ENCODE assay signal across 12 cellular contexts in genomic region chr2:174328309-174329156, GRCh38. TPM values are rescaled to one million over a fixed set of nuclear protein-coding genes. Genes with fewer than 3 reads are reported as not detected.
DNase-seq lines count a peak whose midpoint lies in the region; TF ChIP-seq lines count a peak whose summit lies in the region.
"Had no signal": no experiment of that assay in that cellular context is flagged by ENCODE, and none has a peak within 500 bp of the region (broad histone marks: within the 10 kb centered on the region; RNA-seq: fewer than 3 reads in every experiment).

No MANE protein-coding gene starts in this region.

- H3K27ac ChIP-seq in HUES48 (ENCODE audit: low read depth, low read length) (no peak overlapping the region), trophoblast cell (ENCODE audit: low read depth, low read length) (no peak overlapping the region), spleen (no peak overlapping the region)
- H3K27ac ChIP-seq: sigmoid colon had no signal

- no peak overlapping the region for H2BK12ac ChIP-seq in trophoblast cell (ENCODE audit: low read length)

- no peaks in the 10 kb centered on the region for H3K9me3 ChIP-seq in HUES48 (ENCODE audit: control insufficient read depth, insufficient read depth, low read length)
- H3K9me3 ChIP-seq in trophoblast cell (ENCODE audit: insufficient read depth, low read depth, low read length), result peaks cover 2% of the 10 kb centered on the region
- no peaks in the 10 kb centered on the region for H3K9me3 ChIP-seq in spleen
- H3K9me3 ChIP-seq: sigmoid colon had no signal

- no peak overlapping the region for H4K12ac ChIP-seq in trophoblast cell (ENCODE audit: low read depth, low read length)

- intact Hi-C loops in spleen (cut with DNase I; ENCODE audit: low total_unique reads), result no loop called here

- H3K4me3 ChIP-seq in HUES48 (ENCODE audit: low read depth, low read length) (peak overlapping the region; percentile 44), trophoblast cell (ENCODE audit: low read depth, low read length) (no peak overlapping the region), spleen (peak overlapping the region in 1 of 8 donors; percentile 25)
- H3K4me3 ChIP-seq: sigmoid colon had no signal

- no peak overlapping the region for H2BK5ac ChIP-seq in trophoblast cell (ENCODE audit: low read depth, low read length, poor library complexity)

- no CpG with 5 or more reads among the region's 47 CpGs for WGBS in trophoblast cell (ENCODE audit: extremely low coverage, insufficient coverage, insufficient read length)
- 4 to 7% (median 6%) methylated on average over 32 to 47 of the region's 47 CpGs for WGBS in spleen, 5 donors

- no peak overlapping the region for H3K14ac ChIP-seq in trophoblast cell (ENCODE audit: low read length)

- H2AK5ac ChIP-seq in trophoblast cell (ENCODE audit: low read length), result no peak overlapping the region

- H3K23ac ChIP-seq in trophoblast cell (ENCODE audit: low read length), result no peak overlapping the region

- no peak for TF ChIP-seq POLR2A in spleen (IDR thresholded peaks at IDR 0.05)

- no peak overlapping the region for H3K4ac ChIP-seq in trophoblast cell (ENCODE audit: low read depth, low read length)

- no peak for TF ChIP-seq CTCF in spleen (IDR thresholded peaks at IDR 0.05 in 8 of 11, conservative IDR thresholded peaks at IDR 0.05 in 3 of 11)

- H3K27me3 ChIP-seq in HUES48 (ENCODE audit: control insufficient read depth, insufficient read depth, low read length) (peaks cover 96% of the 10 kb centered on the region), trophoblast cell (ENCODE audit: insufficient read depth, low read length) (peaks cover 64% of the 10 kb centered on the region), spleen (replicated peaks in 1 of 7) (peaks cover 25 to 99% (median 86%) of the 10 kb centered on the region in 7 donors)

- no peak overlapping the region for H3K18ac ChIP-seq in trophoblast cell (ENCODE audit: low read length)

- peak overlapping the region; percentile 60 for H3K4me2 ChIP-seq in trophoblast cell (ENCODE audit: low read length)

- no peak overlapping the region for H4K8ac ChIP-seq in trophoblast cell (ENCODE audit: low read depth, low read length)

- H4K91ac ChIP-seq in trophoblast cell (ENCODE audit: low read depth, low read length), result no peak overlapping the region

- peak overlapping the region; percentile 45 for H2AFZ ChIP-seq in trophoblast cell (ENCODE audit: insufficient read depth, low read length, poor library complexity)

- H3K9ac ChIP-seq in HUES48 (ENCODE audit: low read depth, low read length), result no peak overlapping the region
- H3K9ac ChIP-seq in trophoblast cell (ENCODE audit: low read length), result no peak overlapping the region

- no peaks in the 10 kb centered on the region for H3K79me2 ChIP-seq in trophoblast cell (ENCODE audit: control insufficient read depth, insufficient read depth, low read length, poor library complexity)

- H3K79me1 ChIP-seq in trophoblast cell (ENCODE audit: low read length), result peaks cover 5% of the 10 kb centered on the region

- no peaks in the 10 kb centered on the region for H3K36me3 ChIP-seq in HUES48 (ENCODE audit: control insufficient read depth, insufficient read depth, low read length)
- H3K36me3 ChIP-seq in trophoblast cell (ENCODE audit: control insufficient read depth in 1 of 2, insufficient read depth in 2 of 2, low read length in 2 of 2), result no peaks in the 10 kb centered on the region
- H3K36me3 ChIP-seq in spleen, result no peaks in the 10 kb centered on the region
- H3K36me3 ChIP-seq: sigmoid colon had no signal

- DNase-seq in activated CD8-positive, alpha-beta memory T cell treated with anti-CD3 and anti-CD28 coated beads for 24 hours, result peak; percentile 57
- no peak for DNase-seq in activated CD8-positive, alpha-beta memory T cell treated with anti-CD3 and anti-CD28 coated beads, Interleukin-2, amount 50 U/mL, for 4 hours
- DNase-seq in fibroblast of peridontal ligament (ENCODE audit: extremely low read depth) (peak; percentile 72), trophoblast cell (no peak), spleen (no peak), NCI-H526 treated with DMSO at 0.1 percent for 48 hours (lab: John Stamatoyannopoulos, UW) (no peak), midbrain (lab: John Stamatoyannopoulos, UW) (no peak)
- DNase-seq: AML-193, NCI-H187, sigmoid colon had no signal

- H2BK120ac ChIP-seq in trophoblast cell (ENCODE audit: insufficient read depth, low read length, poor library complexity), result no peak overlapping the region

- H3K4me1 ChIP-seq in HUES48 (ENCODE audit: control insufficient read depth, insufficient read depth, low read length), result peaks cover 41% of the 10 kb centered on the region
- H3K4me1 ChIP-seq in trophoblast cell (ENCODE audit: control insufficient read depth in 1 of 2, insufficient read depth in 2 of 2, low read length in 2 of 2), result peaks cover 14 to 20% of the 10 kb centered on the region in 2 experiments
- peaks cover 11 to 51% (median 46%) of the 10 kb centered on the region in 6 donors for H3K4me1 ChIP-seq in spleen

RNA-seq across cellular contexts. Expression of gene SP9, which starts 6.2 kb away (rescaled TPM):
- 0.03 and 0.04 TPM in 2 replicates for polyA plus RNA-seq in trophoblast cell (2013)
- total RNA-seq in spleen, result not detected
- not detected for polyA plus RNA-seq in spleen
- total RNA-seq: activated T-helper 2 cell treated with anti-CD3 and anti-CD28 coated beads, Interferon-gamma antibody, Interleukin-2, Interleukin-4, amounts not matched to agents 10 μg/mL and 5 μg/mL and 100 μg/mL, durations not matched to agents 14 hours and 24 hours and 36 hours; sigmoid colon had no signal
- polyA plus RNA-seq: sigmoid colon had no signal

Comparison
In these comparisons a context has a peak if more than half of its experiments do, and no peak if none do; other contexts are left out.
1. DNase-seq: peak in activated CD8-positive, alpha-beta memory T cell treated with anti-CD3 and anti-CD28 coated beads for 24 hours (single experiment) and fibroblast of peridontal ligament (single experiment); none in activated CD8-positive, alpha-beta memory T cell treated with anti-CD3 and anti-CD28 coated beads, Interleukin-2, amount 50 U/mL, for 4 hours (single experiment), trophoblast cell (0 of 2), spleen (single experiment), NCI-H526 treated with DMSO at 0.1 percent for 48 hours (single experiment) and midbrain (single experiment).